Comparison of ENCODE assay signal across 20 cellular contexts in genomic region chr15:40348471-40348864, GRCh38. TPM values are rescaled to one million over a fixed set of nuclear protein-coding genes. Genes with fewer than 3 reads are reported as not detected.
"Had no signal": no experiment of that assay in that cellular context is flagged by ENCODE, and none has a peak within 500 bp of the region (broad histone marks: within the 10 kb centered on the region; RNA-seq: fewer than 3 reads in every experiment).

No MANE protein-coding gene starts in this region.

- H3K27ac Mint-ChIP-seq: activated CD8-positive, alpha-beta T cell treated with anti-CD3 and anti-CD28 coated beads, Interleukin-2, amount 10 ng/mL, durations not matched to agents 7 days and 5 days; activated naive CD8-positive, alpha-beta T cell treated with anti-CD3 and anti-CD28 coated beads, Interleukin-2, amount 50 U/mL, for 24 hours; stimulated activated memory B cell treated with anti-CD40 and anti-IgM and Interleukin-4, amounts not matched to agents 10 μg/mL and 1 μg/mL and 100 μg/mL, for 72 hours; WTC11 had no signal

- H3K27me3 Mint-ChIP-seq: activated naive CD8-positive, alpha-beta T cell treated with anti-CD3 and anti-CD28 coated beads, Interleukin-2, amount 50 U/mL, for 24 hours; memory B cell; stimulated activated memory B cell treated with anti-CD40 and anti-IgM and Interleukin-4, amounts not matched to agents 10 μg/mL and 1 μg/mL and 100 μg/mL, for 72 hours had no signal

- H3K4me3 Mint-ChIP-seq: activated CD8-positive, alpha-beta T cell treated with anti-CD3 and anti-CD28 coated beads, Interleukin-2, amount 10 ng/mL, durations not matched to agents 7 days and 5 days; activated naive CD8-positive, alpha-beta T cell treated with anti-CD3 and anti-CD28 coated beads, Interleukin-2, amount 50 U/mL, for 24 hours; memory B cell; stimulated activated memory B cell treated with anti-CD40 and anti-IgM and Interleukin-4, amounts not matched to agents 10 μg/mL and 1 μg/mL and 100 μg/mL, for 72 hours; WTC11 had no signal

- H3K27me3 ChIP-seq: cardiac muscle cell, heart left ventricle, upper lobe of left lung had no signal

- H3K9me3 Mint-ChIP-seq: activated naive CD8-positive, alpha-beta T cell treated with anti-CD3 and anti-CD28 coated beads, Interleukin-2, amount 50 U/mL, for 24 hours; memory B cell; stimulated activated memory B cell treated with anti-CD40 and anti-IgM and Interleukin-4, amounts not matched to agents 10 μg/mL and 1 μg/mL and 100 μg/mL, for 72 hours; WTC11 had no signal

- H3K36me3 ChIP-seq: cardiac muscle cell, heart left ventricle, upper lobe of left lung had no signal

- FAIRE-seq: astrocyte, endothelial cell of umbilical vein, frontal cortex, islet of Langerhans had no signal

- H3K36me3 Mint-ChIP-seq: stimulated activated memory B cell treated with anti-CD40 and anti-IgM and Interleukin-4, amounts not matched to agents 10 μg/mL and 1 μg/mL and 100 μg/mL, for 72 hours; WTC11 had no signal

- H3K4me1 Mint-ChIP-seq: activated naive CD8-positive, alpha-beta T cell treated with anti-CD3 and anti-CD28 coated beads, Interleukin-2, amount 50 U/mL, for 24 hours; memory B cell had no signal

- ATAC-seq: activated CD8-positive, alpha-beta T cell treated with anti-CD3 and anti-CD28 coated beads, Interleukin-2, amount 10 ng/mL, durations not matched to agents 7 days and 5 days; activated naive CD8-positive, alpha-beta T cell treated with anti-CD3 and anti-CD28 coated beads, Interleukin-2, amount 50 U/mL, for 24 hours; left lobe of liver; stimulated activated memory B cell treated with anti-CD40 and anti-IgM and Interleukin-4, amounts not matched to agents 10 μg/mL and 1 μg/mL and 100 μg/mL, for 72 hours; WTC11 had no signal

- DNase-seq: activated CD4-positive, alpha-beta T cell treated with anti-CD3 and anti-CD28 coated beads for 48 hours; activated CD8-positive, alpha-beta memory T cell treated with anti-CD3 and anti-CD28 coated beads, Interleukin-2, amount 50 U/mL, for 48 hours; activated CD8-positive, alpha-beta T cell treated with anti-CD3 and anti-CD28 coated beads, Interleukin-2, amount 10 ng/mL, durations not matched to agents 7 days and 5 days; activated naive CD8-positive, alpha-beta T cell treated with anti-CD3 and anti-CD28 coated beads, Interleukin-2, amount 50 U/mL, for 24 hours; effector CD4-positive, alpha-beta T cell; T-helper 1 cell had no signal

- H3K27ac ChIP-seq: cardiac muscle cell, heart left ventricle, upper lobe of left lung had no signal

- H3K4me2 ChIP-seq: smooth muscle cell had no signal

- H3K4me3 ChIP-seq: cardiac muscle cell, heart left ventricle, smooth muscle cell, upper lobe of left lung had no signal

- H3K9me3 ChIP-seq: heart left ventricle, upper lobe of left lung had no signal

RNA-seq across cellular contexts. Expression of gene PHGR1, which starts 2.4 kb away (rescaled TPM):
- total RNA-seq: activated CD8-positive, alpha-beta T cell treated with anti-CD3 and anti-CD28 coated beads, Interleukin-2, amount 10 ng/mL, durations not matched to agents 7 days and 5 days; astrocyte; cardiac muscle cell; endothelial cell of umbilical vein; fibroblast of lung; frontal cortex; heart left ventricle; left lobe of liver; myocyte; smooth muscle cell; WTC11 had no signal
- polyA plus RNA-seq: cardiac muscle cell, endothelial cell of umbilical vein, fibroblast of lung, smooth muscle cell had no signal
